In genomic region chr9:7387844-7388243, GRCh38 we compare ENCODE assay signal across 16 cellular contexts.
A peak's percentile ranks its signal among the peaks of the same experiment; 100 is the strongest.
DNase-seq lines count a peak whose midpoint lies in the region; ATAC-seq and TF ChIP-seq lines count a peak whose summit lies in the region.
"Had no signal": no experiment of that assay in that cellular context is flagged by ENCODE, and none has a peak within 500 bp of the region (broad histone marks: within the 10 kb centered on the region; RNA-seq: fewer than 3 reads in every experiment).

No MANE protein-coding gene starts in this region.

- no peak overlapping the region for H2AFZ ChIP-seq in hepatocyte
- H2AFZ ChIP-seq: GM23248 had no signal

- H3K27me3 ChIP-seq in hepatocyte, result no peaks in the 10 kb centered on the region
- H3K27me3 ChIP-seq: BLaER1 had no signal

- H3K9me3 ChIP-seq in hepatocyte (ENCODE audit: low read depth), result no peaks in the 10 kb centered on the region
- H3K9me3 ChIP-seq: BLaER1 had no signal

- H3K4me3 ChIP-seq in fibroblast of villous mesenchyme (ENCODE audit: low read depth, low read length) (no peak overlapping the region), hepatocyte (no peak overlapping the region)
- H3K4me3 ChIP-seq: BLaER1, GM23248 had no signal

- H3K9me2 ChIP-seq in hepatocyte (replicated peaks; ENCODE audit: insufficient read depth), result no peaks in the 10 kb centered on the region

- no peak overlapping the region for H3K27ac ChIP-seq in hepatocyte
- H3K27ac ChIP-seq: 22Rv1, BLaER1, GM23248 had no signal

- DNase-seq in Right ventricle myocardium inferior (ENCODE audit: missing footprints) (no peak), left cardiac atrium (no peak), fibroblast of villous mesenchyme (ENCODE audit: low read depth) (peak; percentile 45), hepatocyte (ENCODE audit: low spot score) (peak; percentile 15), activated gamma-delta T cell (lab: John Stamatoyannopoulos, UW) (no peak)
- no peak for DNase-seq in activated CD4-positive, alpha-beta T cell treated with anti-CD3 and anti-CD28 coated beads, Interleukin-2, amount 50 U/mL, for 4 hours
- DNase-seq: AML-193; CD4-positive, CD25-positive, alpha-beta regulatory T cell; DMS53; GF-D8; GM23248; H7; IMR-90 had no signal

- no peaks in the 10 kb centered on the region for H4K20me1 ChIP-seq in hepatocyte (ENCODE audit: insufficient read depth, poor library complexity, severe bottlenecking)
- H4K20me1 ChIP-seq: BLaER1 had no signal

- WGBS in hepatocyte (ENCODE audit: low lambda C conversion rate, missing lambda C conversion rate), result 57% methylated on average over 5 of the region's 5 CpGs

- no peaks in the 10 kb centered on the region for H3K36me3 ChIP-seq in hepatocyte (replicated peaks; ENCODE audit: insufficient read depth, low read depth)
- H3K36me3 ChIP-seq: BLaER1 had no signal

- H3K4me2 ChIP-seq in hepatocyte, result no peak overlapping the region
- H3K4me2 ChIP-seq: BLaER1 had no signal

- intact Hi-C loops in Right ventricle myocardium inferior (cut with DNase I), result no loop called here
- intact Hi-C loops in left cardiac atrium (cut with DNase I), result no loop called here

- H3K4me1 ChIP-seq in hepatocyte (ENCODE audit: insufficient read depth), result peaks cover 4% of the 10 kb centered on the region

- TF ChIP-seq CTCF in fibroblast of villous mesenchyme (IDR thresholded peaks at IDR 0.05; ENCODE audit: insufficient read depth, low read depth, low read length), result no peak
- no peak for TF ChIP-seq CTCF in hepatocyte (IDR thresholded peaks at IDR 0.05; ENCODE audit: poor library complexity)

- ATAC-seq in Right ventricle myocardium inferior, result peak; percentile 82
- no peak for ATAC-seq in left cardiac atrium
- no peak for ATAC-seq in GM21717 (IDR thresholded peaks at IDR 0.05; ENCODE audit: unreplicated experiment)

- no peaks in the 10 kb centered on the region for H3K79me2 ChIP-seq in hepatocyte

Comparison
In these comparisons a context has a peak if more than half of its experiments do, and no peak if none do; other contexts are left out.
1. DNase-seq: peak in fibroblast of villous mesenchyme (single experiment) and hepatocyte (single experiment); none in Right ventricle myocardium inferior (single experiment), left cardiac atrium (single experiment), activated gamma-delta T cell (single experiment) and activated CD4-positive, alpha-beta T cell treated with anti-CD3 and anti-CD28 coated beads, Interleukin-2, amount 50 U/mL, for 4 hours (0 of 2).